ENCODE assay signal across 1 cellular context in the genomic region with DNA sequence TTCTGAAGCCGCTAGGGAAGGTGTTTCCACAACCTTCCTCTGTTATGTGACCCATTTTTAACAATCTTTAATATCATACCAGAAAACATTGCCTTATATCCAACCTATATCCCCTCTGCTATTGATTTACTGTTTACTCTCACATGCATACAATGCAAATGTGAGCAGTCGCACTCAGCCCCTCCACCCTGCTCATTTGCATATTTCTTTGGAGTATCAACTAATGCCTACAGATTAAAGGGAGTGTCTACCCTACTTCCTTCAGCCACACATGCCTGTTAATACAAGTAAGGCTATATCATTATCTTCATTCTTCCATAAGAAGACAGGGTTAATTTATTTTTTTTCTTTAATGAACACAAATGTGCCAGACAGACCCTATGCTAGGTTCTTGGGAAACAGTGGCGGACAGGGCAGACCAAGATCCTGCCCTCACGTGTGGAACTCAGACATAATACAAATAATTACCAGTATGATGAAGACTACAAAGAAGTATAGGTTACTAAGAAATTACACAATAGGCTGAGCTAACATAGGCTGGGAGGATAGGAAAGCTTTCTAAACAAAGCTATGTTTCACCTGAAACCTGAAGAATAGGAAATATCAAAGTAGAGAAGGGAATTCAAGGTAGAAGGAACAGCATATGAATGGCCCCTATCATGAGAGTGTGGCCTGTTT.
TF ChIP-seq lines count a peak whose summit lies in the region.

No MANE protein-coding gene starts in this region.

TF ChIP-seq in IMR-90, 13 proteins besides CTCF, POLR2A, EP300 and RAD21:
- TF ChIP-seq CEBPB (IDR thresholded peaks at IDR 0.05; ENCODE audit: low read depth, low read length) (peak; percentile 61; the same call in 1 of the 2 replicates), CHD1 (IDR thresholded peaks at IDR 0.05; ENCODE audit: low read depth, low read length) (no peak), BHLHE40 (IDR thresholded peaks at IDR 0.05; ENCODE audit: low read depth, low read length) (peak; percentile 55; the same call in 1 of the 2 replicates)
